8 cellular contexts compared by ENCODE assay signal in genomic region chr12:62604373-62604772, GRCh38.
DNase-seq lines count a peak whose midpoint lies in the region; ATAC-seq and TF ChIP-seq lines count a peak whose summit lies in the region.

No MANE protein-coding gene starts in this region.

- peak overlapping the region; percentile 97 for H3K27ac ChIP-seq in ACC112 (ENCODE audit: low read depth, low read length)
- peak overlapping the region; percentile 100 for H3K27ac ChIP-seq in HL-60 (replicated peaks)
- H3K27ac ChIP-seq in mucosa of rectum (ENCODE audit: low read depth in 2 of 2, low read length in 2 of 2), result no peak overlapping the region
- no peak overlapping the region for H3K27ac ChIP-seq in body of pancreas

- no peaks in the 10 kb centered on the region for H3K27me3 Mint-ChIP-seq in MCF 10A (ENCODE audit: insufficient read depth, unreplicated experiment)

- TF ChIP-seq CTCF in HL-60 (IDR thresholded peaks at IDR 0.05; ENCODE audit: insufficient read depth, low read length), result no peak
- TF ChIP-seq CTCF in MCF 10A (IDR thresholded peaks at IDR 0.05; ENCODE audit: unreplicated experiment), result no peak
- no peak for TF ChIP-seq CTCF in body of pancreas (IDR thresholded peaks at IDR 0.05)

- no peak for ATAC-seq in HG02759 (IDR thresholded peaks at IDR 0.05; ENCODE audit: unreplicated experiment)
- ATAC-seq in body of pancreas, result no peak

- H3K9ac ChIP-seq in mucosa of rectum (ENCODE audit: low read depth in 1 of 2, low read length in 2 of 2), result peak overlapping the region; percentile 83 to 89

- H3K27me3 ChIP-seq in ACC112 (ENCODE audit: insufficient read depth, low read length) (no peaks in the 10 kb centered on the region), HL-60 (ENCODE audit: insufficient read depth, poor library complexity, severe bottlenecking) (no peaks in the 10 kb centered on the region), mucosa of rectum (ENCODE audit: control insufficient read depth in 2 of 2, insufficient read depth in 2 of 2, low read length in 2 of 2) (no peaks in the 10 kb centered on the region), body of pancreas (no peaks in the 10 kb centered on the region)

- DNase-seq in HL-60 (ENCODE audit: low read depth in 1 of 2, low spot score in 1 of 2), result no peak
- no peak for DNase-seq in MCF 10A (ENCODE audit: unreplicated experiment)
- DNase-seq in body of pancreas, result no peak
- no peak for DNase-seq in RPMI8226
- no peak for DNase-seq in anterior cingulate cortex (lab: John Stamatoyannopoulos, UW)

- peak overlapping the region; percentile 94 for H3K4me3 Mint-ChIP-seq in MCF 10A (ENCODE audit: unreplicated experiment)

- H3K27ac Mint-ChIP-seq in MCF 10A (ENCODE audit: low read depth, unreplicated experiment), result peak overlapping the region; percentile 100

- POLR2A ChIA-PET in MCF 10A (lab: Yijun Ruan, JAX), result interaction anchor here (0.6 to 2.7 kb wide), 11 partner anchors 10 to 676 kb away, joined by 3 to 27 read pairs (median 8); partner anchors contain the start of gene MON2

- TF ChIP-seq POLR2A in body of pancreas (IDR thresholded peaks at IDR 0.05), result no peak

- no peaks in the 10 kb centered on the region for H3K9me3 Mint-ChIP-seq in MCF 10A (ENCODE audit: unreplicated experiment)

- H3K79me2 ChIP-seq in ACC112 (ENCODE audit: control insufficient read depth, insufficient read depth, low read length, unreplicated experiment), result peaks cover 77% of the 10 kb centered on the region

- H3K4me3 ChIP-seq in ACC112 (ENCODE audit: low read depth, low read length) (peak overlapping the region; percentile 87), HL-60 (replicated peaks; ENCODE audit: insufficient read depth, low read length) (peak overlapping the region; percentile 78), mucosa of rectum (ENCODE audit: low read length in 2 of 2) (peak overlapping the region; percentile 84 to 86), body of pancreas (no peak overlapping the region)

- intact Hi-C loops in MCF 10A (cut with micrococcal nuclease) (loop anchor here (5.0 to 10.0 kb wide), 3 partner anchors 128 to 460 kb away; partner anchors contain the start of gene USP15), body of pancreas (cut with DNase I) (no loop called here)

- CTCF ChIA-PET in MCF 10A (lab: Yijun Ruan, JAX), result interaction anchor here (1.0 to 3.3 kb wide), 9 partner anchors 41 to 464 kb away, joined by 3 to 32 read pairs (median 5); no protein-coding TSS in a partner anchor

- no peak overlapping the region for H2AFZ ChIP-seq in ACC112 (ENCODE audit: low read length, unreplicated experiment)

- peaks cover 9% of the 10 kb centered on the region for H3K36me3 Mint-ChIP-seq in MCF 10A (ENCODE audit: insufficient read depth, unreplicated experiment)

- peaks cover 13% of the 10 kb centered on the region; the same call in 1 of the 2 replicates for H3K36me3 ChIP-seq in ACC112 (ENCODE audit: insufficient read depth, low read length)
- no peaks in the 10 kb centered on the region for H3K36me3 ChIP-seq in mucosa of rectum (ENCODE audit: control insufficient read depth in 2 of 2, insufficient read depth in 2 of 2, low read length in 2 of 2)
- no peaks in the 10 kb centered on the region for H3K36me3 ChIP-seq in body of pancreas (replicated peaks in 1 of 2; ENCODE audit: insufficient read depth in 1 of 2, low read depth in 2 of 2)

- H3K9me3 ChIP-seq in mucosa of rectum (ENCODE audit: control insufficient read depth in 2 of 2, low read length in 2 of 2), result no peaks in the 10 kb centered on the region
- H3K9me3 ChIP-seq in body of pancreas, result no peaks in the 10 kb centered on the region

- no TSS peak for BruUV-seq in MCF 10A (replicated peaks; lab: Mats Ljungman, UMichigan)

- H3K4me1 ChIP-seq in ACC112 (ENCODE audit: control insufficient read depth, insufficient read depth, low read length, unreplicated experiment), result peaks cover 48% of the 10 kb centered on the region
- H3K4me1 ChIP-seq in mucosa of rectum (ENCODE audit: control insufficient read depth in 2 of 2, insufficient read depth in 2 of 2, low read length in 2 of 2), result peaks cover 0 to 3% of the 10 kb centered on the region in 2 donors
- peaks cover 19% of the 10 kb centered on the region for H3K4me1 ChIP-seq in body of pancreas

- WGBS in body of pancreas, 2 donors, result 57 to 83% methylated on average over 1 of the region's 1 CpG

- H3K4me1 Mint-ChIP-seq in MCF 10A (ENCODE audit: insufficient read depth, unreplicated experiment), result peaks cover 29% of the 10 kb centered on the region

Comparison
In these comparisons a context has a peak if more than half of its experiments do, and no peak if none do; other contexts are left out.
1. H3K27ac ChIP-seq: peak in ACC112 (single experiment) and HL-60 (single experiment); none in mucosa of rectum (0 of 2) and body of pancreas (0 of 4).
2. H3K4me3 ChIP-seq: peak in ACC112 (single experiment), HL-60 (single experiment) and mucosa of rectum (2 of 2); none in body of pancreas (0 of 2).